Comparison of ENCODE assay signal across 35 cellular contexts in the genomic region with DNA sequence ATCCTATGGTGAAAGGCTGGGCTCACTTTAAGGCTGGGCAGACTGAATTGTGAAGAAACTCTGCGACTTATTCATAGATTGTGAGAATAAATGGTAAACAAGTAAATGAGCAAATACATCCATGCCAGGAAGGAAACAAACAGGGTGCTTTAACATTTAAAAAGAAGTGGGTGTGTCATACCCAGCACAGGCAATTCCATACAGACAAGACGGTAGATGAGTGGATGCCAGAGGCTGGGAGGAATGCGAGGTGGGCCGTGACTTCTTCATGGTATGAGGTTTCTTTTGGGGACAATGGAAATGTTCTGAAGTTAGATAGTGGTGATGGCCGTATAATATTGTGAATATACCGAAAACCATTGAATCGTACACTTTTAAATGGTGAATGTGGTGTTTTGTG. TPM values are rescaled to one million over a fixed set of nuclear protein-coding genes. Genes with fewer than 3 reads are reported as not detected.
"Had no signal": no experiment of that assay in that cellular context is flagged by ENCODE, and none has a peak within 500 bp of the region (broad histone marks: within the 10 kb centered on the region; RNA-seq: fewer than 3 reads in every experiment).

No MANE protein-coding gene starts in this region.

- FAIRE-seq: endometrium, endothelial cell of umbilical vein, frontal cortex had no signal

- H3K27me3 ChIP-seq: adrenal gland, body of pancreas, colonic mucosa, heart left ventricle had no signal

- H3K9me3 ChIP-seq: adrenal gland, body of pancreas, colonic mucosa, heart left ventricle had no signal

- H3K27ac Mint-ChIP-seq: activated B cell treated with CpG ODN at 0.5 μM for 24 hours; activated CD8-positive, alpha-beta memory T cell treated with anti-CD3 and anti-CD28 coated beads, Interleukin-2, amount 10 ng/mL, durations not matched to agents 7 days and 5 days; activated CD8-positive, alpha-beta T cell treated with anti-CD3 and anti-CD28 coated beads, Interleukin-2, amount 10 ng/mL, durations not matched to agents 7 days and 5 days; activated naive CD4-positive, alpha-beta T cell treated with anti-CD3 and anti-CD28 coated beads for 36 hours; activated naive CD4-positive, alpha-beta T cell treated with anti-CD3 and anti-CD28 coated beads, Interleukin-2, amount 50 U/mL, for 24 hours; activated naive CD8-positive, alpha-beta T cell treated with anti-CD3 and anti-CD28 coated beads for 36 hours; activated naive CD8-positive, alpha-beta T cell treated with anti-CD3 and anti-CD28 coated beads, Interleukin-2, amount 50 U/mL, for 24 hours; activated T-helper 1 cell treated with anti-CD3 and anti-CD28 coated beads, Interleukin-12 subunit alpha, Interleukin-12 subunit beta, Interleukin-2, Interleukin-4 antibody, amounts not matched to agents 30 ng/mL and 10 ng/mL and 1 ng/mL, durations not matched to agents 14 hours and 24 hours and 36 hours; activated T-helper 2 cell treated with anti-CD3 and anti-CD28 coated beads, Interferon-gamma antibody, Interleukin-2, Interleukin-4, amounts not matched to agents 10 μg/mL and 5 μg/mL and 100 μg/mL, durations not matched to agents 14 hours and 24 hours and 36 hours; T-cell; T-helper 1 cell treated with Interleukin-12 subunit alpha and Interleukin-12 subunit beta and Interleukin-4 antibody, amounts not matched to agents 30 μg/mL and 1 μg/mL, for 36 hours had no signal

- H3K9me3 Mint-ChIP-seq: activated B cell treated with CpG ODN at 0.5 μM for 24 hours; activated naive CD4-positive, alpha-beta T cell treated with anti-CD3 and anti-CD28 coated beads for 36 hours; activated naive CD4-positive, alpha-beta T cell treated with anti-CD3 and anti-CD28 coated beads, Interleukin-2, amount 50 U/mL, for 24 hours; activated naive CD8-positive, alpha-beta T cell treated with anti-CD3 and anti-CD28 coated beads for 36 hours; activated naive CD8-positive, alpha-beta T cell treated with anti-CD3 and anti-CD28 coated beads, Interleukin-2, amount 50 U/mL, for 24 hours; activated T-helper 1 cell treated with anti-CD3 and anti-CD28 coated beads, Interleukin-12 subunit alpha, Interleukin-12 subunit beta, Interleukin-2, Interleukin-4 antibody, amounts not matched to agents 30 ng/mL and 10 ng/mL and 1 ng/mL, durations not matched to agents 14 hours and 24 hours and 36 hours; activated T-helper 2 cell treated with anti-CD3 and anti-CD28 coated beads, Interferon-gamma antibody, Interleukin-2, Interleukin-4, amounts not matched to agents 10 μg/mL and 5 μg/mL and 100 μg/mL, durations not matched to agents 14 hours and 24 hours and 36 hours; T-cell; T-helper 1 cell treated with Interleukin-12 subunit alpha and Interleukin-12 subunit beta and Interleukin-4 antibody, amounts not matched to agents 30 μg/mL and 1 μg/mL, for 36 hours had no signal

- H3K4me3 Mint-ChIP-seq: activated B cell treated with CpG ODN at 0.5 μM for 24 hours; activated CD8-positive, alpha-beta memory T cell treated with anti-CD3 and anti-CD28 coated beads, Interleukin-2, amount 10 ng/mL, durations not matched to agents 7 days and 5 days; activated CD8-positive, alpha-beta T cell treated with anti-CD3 and anti-CD28 coated beads, Interleukin-2, amount 10 ng/mL, durations not matched to agents 7 days and 5 days; activated naive CD4-positive, alpha-beta T cell treated with anti-CD3 and anti-CD28 coated beads for 36 hours; activated naive CD4-positive, alpha-beta T cell treated with anti-CD3 and anti-CD28 coated beads, Interleukin-2, amount 50 U/mL, for 24 hours; activated naive CD8-positive, alpha-beta T cell treated with anti-CD3 and anti-CD28 coated beads for 36 hours; activated naive CD8-positive, alpha-beta T cell treated with anti-CD3 and anti-CD28 coated beads, Interleukin-2, amount 50 U/mL, for 24 hours; activated T-helper 1 cell treated with anti-CD3 and anti-CD28 coated beads, Interleukin-12 subunit alpha, Interleukin-12 subunit beta, Interleukin-2, Interleukin-4 antibody, amounts not matched to agents 30 ng/mL and 10 ng/mL and 1 ng/mL, durations not matched to agents 14 hours and 24 hours and 36 hours; T-cell; T-helper 1 cell treated with Interleukin-12 subunit alpha and Interleukin-12 subunit beta and Interleukin-4 antibody, amounts not matched to agents 30 μg/mL and 1 μg/mL, for 36 hours had no signal

- ATAC-seq: activated CD4-positive, CD25-positive, alpha-beta regulatory T cell treated with anti-CD3 and anti-CD28 coated beads, Interleukin-2, amount 50 U/mL, for 24 hours; activated CD8-positive, alpha-beta memory T cell treated with anti-CD3 and anti-CD28 coated beads, Interleukin-2, amount 10 ng/mL, durations not matched to agents 7 days and 5 days; activated CD8-positive, alpha-beta T cell treated with anti-CD3 and anti-CD28 coated beads, Interleukin-2, amount 10 ng/mL, durations not matched to agents 7 days and 5 days; activated naive CD8-positive, alpha-beta T cell treated with anti-CD3 and anti-CD28 coated beads, Interleukin-2, amount 50 U/mL, for 24 hours; body of pancreas; heart left ventricle; T-cell had no signal

- H3K36me3 ChIP-seq: adrenal gland, colonic mucosa, heart left ventricle had no signal

- H3K27me3 Mint-ChIP-seq: activated naive CD8-positive, alpha-beta T cell treated with anti-CD3 and anti-CD28 coated beads for 36 hours had no signal

- H3K4me1 ChIP-seq: adrenal gland, body of pancreas, colonic mucosa had no signal

- H3K27ac ChIP-seq: adrenal gland, body of pancreas, colonic mucosa, epithelial cell of prostate, heart left ventricle, VCaP had no signal

- H3K4me1 Mint-ChIP-seq: activated CD8-positive, alpha-beta memory T cell treated with anti-CD3 and anti-CD28 coated beads, Interleukin-2, amount 10 ng/mL, durations not matched to agents 7 days and 5 days; activated naive CD4-positive, alpha-beta T cell treated with anti-CD3 and anti-CD28 coated beads, Interleukin-2, amount 50 U/mL, for 24 hours; activated naive CD8-positive, alpha-beta T cell treated with anti-CD3 and anti-CD28 coated beads for 36 hours; activated naive CD8-positive, alpha-beta T cell treated with anti-CD3 and anti-CD28 coated beads, Interleukin-2, amount 50 U/mL, for 24 hours had no signal

- H3K4me3 ChIP-seq: adrenal gland, body of pancreas, colonic mucosa, heart left ventricle had no signal

- DNase-seq: activated B cell treated with CpG ODN at 0.5 μM for 24 hours; activated CD4-positive, alpha-beta T cell treated with anti-CD3 and anti-CD28 coated beads for 48 hours; activated CD4-positive, alpha-beta T cell treated with anti-CD3 and anti-CD28 coated beads, Interleukin-2, amount 50 U/mL, for 1 hour; activated CD4-positive, alpha-beta T cell treated with anti-CD3 and anti-CD28 coated beads, Interleukin-2, amount 50 U/mL, for 48 hours; activated CD8-positive, alpha-beta memory T cell treated with anti-CD3 and anti-CD28 coated beads, Interleukin-2, amount 10 ng/mL, durations not matched to agents 7 days and 5 days; activated CD8-positive, alpha-beta memory T cell treated with anti-CD3 and anti-CD28 coated beads, Interleukin-2, amount 50 U/mL, for 4 hours; activated CD8-positive, alpha-beta T cell treated with anti-CD3 and anti-CD28 coated beads, Interleukin-2, amount 10 ng/mL, durations not matched to agents 7 days and 5 days; activated effector memory CD4-positive, alpha-beta T cell treated with anti-CD3 and anti-CD28 coated beads, Interleukin-2, amount 50 U/mL, for 16 hours; activated naive CD4-positive, alpha-beta T cell treated with anti-CD3 and anti-CD28 coated beads for 36 hours; activated naive CD8-positive, alpha-beta T cell treated with anti-CD3 and anti-CD28 coated beads for 36 hours; activated naive CD8-positive, alpha-beta T cell treated with anti-CD3 and anti-CD28 coated beads, Interleukin-2, amount 50 U/mL, for 24 hours; activated T-cell treated with anti-CD3 and anti-CD28 coated beads, Interleukin-2, amount 50 U/mL, for 1 hour; activated T-cell treated with anti-CD3 and anti-CD28 coated beads, Interleukin-2, amount 50 U/mL, for 48 hours; adrenal gland; amygdala; aorta; body of pancreas; caudate nucleus; colonic mucosa; effector CD8-positive, alpha-beta T cell; foreskin fibroblast; glutamatergic neuron; heart left ventricle; SW 1271; T-cell had no signal

- H3K36me3 Mint-ChIP-seq: activated CD8-positive, alpha-beta memory T cell treated with anti-CD3 and anti-CD28 coated beads, Interleukin-2, amount 10 ng/mL, durations not matched to agents 7 days and 5 days; activated naive CD4-positive, alpha-beta T cell treated with anti-CD3 and anti-CD28 coated beads, Interleukin-2, amount 50 U/mL, for 24 hours; activated naive CD8-positive, alpha-beta T cell treated with anti-CD3 and anti-CD28 coated beads for 36 hours; T-cell had no signal

RNA-seq across cellular contexts. Expression of gene CDKN3, which starts 49.8 kb away (rescaled TPM):
- total RNA-seq: body of pancreas had no signal
